9 cellular contexts compared by ENCODE assay signal in the genomic region with DNA sequence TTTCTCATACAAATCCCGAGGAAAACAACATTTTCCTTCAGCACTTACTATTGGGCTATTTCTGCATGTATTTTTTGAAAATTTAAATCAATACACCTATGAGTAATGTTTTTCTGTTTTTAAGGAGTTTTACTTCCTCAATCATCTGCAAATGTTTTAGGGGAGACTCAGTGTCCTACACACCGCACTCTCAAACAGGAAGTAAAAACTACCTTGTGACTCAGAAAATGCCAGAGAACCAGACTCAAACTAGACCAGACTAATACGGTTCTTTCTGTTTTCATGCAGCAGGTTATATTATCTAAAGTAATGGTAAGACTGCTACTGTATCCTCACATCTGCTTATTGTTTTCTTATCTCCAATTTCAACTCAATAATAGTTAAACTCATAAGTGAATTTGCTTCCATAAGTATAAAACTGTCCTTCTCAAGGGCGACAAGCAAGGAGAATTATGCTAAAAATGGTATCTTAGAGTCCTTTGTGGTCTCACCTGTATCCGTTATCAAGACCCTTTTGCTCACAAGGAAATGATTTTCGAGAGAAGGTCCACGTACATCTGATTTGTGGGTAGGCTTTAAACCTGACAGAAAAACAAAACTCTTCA. TPM values are rescaled to one million over a fixed set of nuclear protein-coding genes. Genes with fewer than 3 reads are reported as not detected.
DNase-seq lines count a peak whose midpoint lies in the region; ATAC-seq and TF ChIP-seq lines count a peak whose summit lies in the region.
"Had no signal": no experiment of that assay in that cellular context is flagged by ENCODE, and none has a peak within 500 bp of the region (broad histone marks: within the 10 kb centered on the region; RNA-seq: fewer than 3 reads in every experiment).

No MANE protein-coding gene starts in this region.

- no peak overlapping the region for H3K27ac Mint-ChIP-seq in mesothelial cell of epicardium

- H3K36me3 ChIP-seq in right atrium auricular region: no peaks in the 10 kb centered on the region

- no peak overlapping the region for H3K4me3 Mint-ChIP-seq in mesothelial cell of epicardium

- TF ChIP-seq CTCF in mesothelial cell of epicardium (IDR thresholded peaks at IDR 0.05; ENCODE audit: unreplicated experiment) (no peak), right atrium auricular region (IDR thresholded peaks at IDR 0.05) (no peak)

- H3K4me3 ChIP-seq in right atrium auricular region: no peak overlapping the region
- H3K4me3 ChIP-seq: psoas muscle had no signal

- H3K4me1 Mint-ChIP-seq in mesothelial cell of epicardium: no peaks in the 10 kb centered on the region

- H3K27ac ChIP-seq in right atrium auricular region: no peak overlapping the region
- H3K27ac ChIP-seq: psoas muscle had no signal

- H3K9me3 Mint-ChIP-seq in mesothelial cell of epicardium: peaks cover 3% of the 10 kb centered on the region

- peaks cover 32% of the 10 kb centered on the region for H3K27me3 Mint-ChIP-seq in mesothelial cell of epicardium (ENCODE audit: low read depth)

- H3K27me3 ChIP-seq in right atrium auricular region: no peaks in the 10 kb centered on the region

- no peaks in the 10 kb centered on the region for H3K36me3 Mint-ChIP-seq in mesothelial cell of epicardium

- no peaks in the 10 kb centered on the region for H3K9me3 ChIP-seq in right atrium auricular region
- H3K9me3 ChIP-seq: psoas muscle had no signal

- ATAC-seq in GM19043 (IDR thresholded peaks at IDR 0.05; ENCODE audit: low read depth, unreplicated experiment): peak; percentile 66
- peak; percentile 92 for ATAC-seq in HG02870 (IDR thresholded peaks at IDR 0.05; ENCODE audit: unreplicated experiment)
- ATAC-seq: psoas muscle had no signal

- DNase-seq in NOMO-1 (lab: John Stamatoyannopoulos, UW; ENCODE audit: unreplicated experiment in 2 of 2): peak; percentile 83 to 99
- DNase-seq in pons (ENCODE audit: low spot score): peak; percentile 27
- no peak for DNase-seq in mesothelial cell of epicardium (ENCODE audit: low spot score in 2 of 2, unreplicated experiment in 2 of 2)
- no peak for DNase-seq in right atrium auricular region (ENCODE audit: low spot score)
- DNase-seq in NCI-H2227 treated with DMSO at 0.1 percent for 48 hours (lab: John Stamatoyannopoulos, UW): no peak
- DNase-seq: psoas muscle had no signal

- H3K4me1 ChIP-seq in right atrium auricular region: no peaks in the 10 kb centered on the region
- H3K4me1 ChIP-seq: psoas muscle had no signal

RNA-seq across cellular contexts. Expression of gene FLT3, which starts 52.5 kb away (rescaled TPM):
- total RNA-seq in mesothelial cell of epicardium (0.34 to 0.58 TPM (median 0.53 TPM) in 3 replicates), right atrium auricular region (under 1 TPM; 0.12 to 0.26 TPM)
- total RNA-seq: NCI-H460 had no signal

RNA-seq across cellular contexts. Expression of gene URAD, which starts 59.4 kb away (rescaled TPM):
- total RNA-seq in mesothelial cell of epicardium: not detected in 3 replicates
- not detected for total RNA-seq in right atrium auricular region
- total RNA-seq: NCI-H460, psoas muscle had no signal

Comparison
In these comparisons a context has a peak if more than half of its experiments do, and no peak if none do; other contexts are left out.
1. DNase-seq: peak in NOMO-1 (2 of 2) and pons (single experiment); none in mesothelial cell of epicardium (0 of 2), right atrium auricular region (single experiment) and NCI-H2227 treated with DMSO at 0.1 percent for 48 hours (single experiment).